10 cellular contexts compared by ENCODE assay signal in genomic region chr1:160211010-160211790, GRCh38. TPM values are rescaled to one million over a fixed set of nuclear protein-coding genes. Genes with fewer than 3 reads are reported as not detected.
DNase-seq lines count a peak whose midpoint lies in the region; TF ChIP-seq lines count a peak whose summit lies in the region.
"Had no signal": no experiment of that assay in that cellular context is flagged by ENCODE, and none has a peak within 500 bp of the region (broad histone marks: within the 10 kb centered on the region; RNA-seq: fewer than 3 reads in every experiment).

No MANE protein-coding gene starts in this region.

- intact Hi-C loops in stomach (cut with DNase I; ENCODE audit: low total_unique reads): no loop called here

- H3K27me3 ChIP-seq in iPS-18a (ENCODE audit: control insufficient read depth, insufficient read depth, low read length): no peaks in the 10 kb centered on the region
- H3K27me3 ChIP-seq in stomach: no peaks in the 10 kb centered on the region

- H3K36me3 ChIP-seq in iPS-18a (ENCODE audit: control insufficient read depth, low read depth, low read length) (peaks cover 68% of the 10 kb centered on the region), stomach (peaks cover 58 to 88% (median 77%) of the 10 kb centered on the region in 4 donors)

- no peak for TF ChIP-seq POLR2A in stomach (IDR thresholded peaks at IDR 0.05)

- no peak for TF ChIP-seq EP300 in stomach (IDR thresholded peaks at IDR 0.05)

- H3K9me3 ChIP-seq in iPS-18a (ENCODE audit: control insufficient read depth, low read depth, low read length) (no peaks in the 10 kb centered on the region), stomach (no peaks in the 10 kb centered on the region)

- no peak overlapping the region for H3K9ac ChIP-seq in iPS-18a (ENCODE audit: low read length)

- WGBS in stomach, 5 donors: 76 to 85% (median 83%) methylated on average over 10 of the region's 10 CpGs

- TF ChIP-seq CTCF in stomach (IDR thresholded peaks at IDR 0.05): no peak

- DNase-seq in activated CD8-positive, alpha-beta memory T cell treated with anti-CD3 and anti-CD28 coated beads, Interleukin-2, amount 50 U/mL, for 48 hours: peak; percentile 49
- no peak for DNase-seq in activated CD8-positive, alpha-beta memory T cell treated with anti-CD3 and anti-CD28 coated beads, Interleukin-2, amount 50 U/mL, for 4 hours
- DNase-seq in amygdala (lab: John Stamatoyannopoulos, UW) (peak in 41 of 56 donors; percentile 20 to 83 (median 55)), stomach (no peak), 8988T (no peak), NCI-H526 (lab: John Stamatoyannopoulos, UW) (no peak), NCI-H1048 (lab: John Stamatoyannopoulos, UW) (no peak)
- DNase-seq: activated T-cell treated with anti-CD3 and anti-CD28 coated beads for 4 hours had no signal

- no peak overlapping the region for H3K4me3 ChIP-seq in iPS-18a (ENCODE audit: low read length)
- no peak overlapping the region for H3K4me3 ChIP-seq in stomach

- H3K27ac ChIP-seq in iPS-18a (ENCODE audit: low read length) (peak overlapping the region; percentile 52), stomach (peak overlapping the region in 3 of 5 donors; percentile 17 to 94 (median 94))

- peaks cover 46% of the 10 kb centered on the region for H3K4me1 ChIP-seq in iPS-18a (ENCODE audit: control insufficient read depth, low read depth, low read length)
- peaks cover 25 to 54% (median 48%) of the 10 kb centered on the region in 4 donors for H3K4me1 ChIP-seq in stomach

RNA-seq across cellular contexts. Expression of gene PEA15, which starts 6.0 kb away (rescaled TPM):
- total RNA-seq in stomach: 10 to 100 TPM; 26.3 to 75.4 (median 34.8) TPM
- polyA plus RNA-seq in stomach: 100 to 1,000 TPM in 2 of 3 donors, 10 to 100 TPM in 1; 69.4 to 127 (median 107) TPM

RNA-seq across cellular contexts. Expression of gene CASQ1, which starts 20.8 kb away (rescaled TPM):
- under 1 TPM in 1 of 5 donors, not detected in 4; 0.55 TPM for total RNA-seq in stomach
- polyA plus RNA-seq in stomach: under 1 TPM in 2 of 3 donors, not detected in 1; 0.48 to 0.61 TPM
- total RNA-seq: T-helper 1 cell treated with Interleukin-12 subunit alpha and Interleukin-12 subunit beta and Interleukin-4 antibody, amounts not matched to agents 30 ng/mL and 1 ng/mL, for 36 hours had no signal

RNA-seq across cellular contexts. Expression of gene DCAF8, which starts 51.1 kb away (rescaled TPM):
- total RNA-seq in stomach: 100 to 1,000 TPM in 3 of 5 donors, 10 to 100 TPM in 2; 85.8 to 267 (median 148) TPM
- 10 to 100 TPM; 39.4 to 45.1 (median 40.7) TPM for polyA plus RNA-seq in stomach

RNA-seq across cellular contexts. Expression of gene ATP1A4, which starts 59.8 kb away (rescaled TPM):
- total RNA-seq in stomach: under 1 TPM in 1 of 5 donors, not detected in 4; 0.37 TPM
- under 1 TPM in 1 of 3 donors, not detected in 2; 0.05 TPM for polyA plus RNA-seq in stomach
- total RNA-seq: T-helper 1 cell treated with Interleukin-12 subunit alpha and Interleukin-12 subunit beta and Interleukin-4 antibody, amounts not matched to agents 30 ng/mL and 1 ng/mL, for 36 hours had no signal

Comparison
In these comparisons a context has a peak if more than half of its experiments do, and no peak if none do; other contexts are left out.
1. DNase-seq: peak in activated CD8-positive, alpha-beta memory T cell treated with anti-CD3 and anti-CD28 coated beads, Interleukin-2, amount 50 U/mL, for 48 hours (single experiment) and amygdala (41 of 56); none in activated CD8-positive, alpha-beta memory T cell treated with anti-CD3 and anti-CD28 coated beads, Interleukin-2, amount 50 U/mL, for 4 hours (single experiment), stomach (single experiment), 8988T (single experiment), NCI-H526 (0 of 2) and NCI-H1048 (single experiment).